ENCODE assay signal across 16 cellular contexts in the genomic region with DNA sequence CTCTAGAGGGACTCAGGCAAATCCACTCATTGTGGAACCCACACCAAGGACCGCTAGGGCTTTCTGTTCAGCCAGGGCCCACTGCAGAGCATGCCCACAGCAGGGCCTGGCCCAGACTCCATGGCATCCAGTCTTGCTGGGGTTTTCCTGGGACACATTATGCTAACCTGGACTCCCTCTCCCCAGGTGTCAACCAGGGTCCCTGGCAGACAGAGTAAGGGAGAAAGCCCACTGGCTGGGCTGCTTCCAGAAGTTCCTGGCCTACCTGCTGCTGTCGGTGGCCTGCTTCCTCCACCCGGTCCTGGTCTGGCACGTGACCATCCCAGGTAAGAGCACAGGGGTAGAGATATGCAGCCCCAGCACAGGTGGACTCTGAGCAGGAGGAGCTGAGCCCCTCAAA. TPM values are rescaled to one million over a fixed set of nuclear protein-coding genes. Genes with fewer than 3 reads are reported as not detected.
"Had no signal": no experiment of that assay in that cellular context is flagged by ENCODE, and none has a peak within 500 bp of the region (broad histone marks: within the 10 kb centered on the region; RNA-seq: fewer than 3 reads in every experiment).

No MANE protein-coding gene starts in this region.

- H3K9me3 Mint-ChIP-seq: activated CD4-positive, alpha-beta memory T cell treated with anti-CD3 and anti-CD28 coated beads, Interleukin-2, amount 10 ng/mL, durations not matched to agents 7 days and 5 days; endodermal cell; stimulated activated naive CD8-positive, alpha-beta T cell treated with anti-CD3 and anti-CD28 coated beads, Interleukin-15, Interleukin-2, amounts not matched to agents 100 ng/mL and 50 ng/mL, for 24 hours had no signal

- H3K4me1 ChIP-seq: prostate gland had no signal

- H3K27ac ChIP-seq: breast epithelium, gastrocnemius medialis, prostate gland, SJCRH30 had no signal

- H3K4me3 Mint-ChIP-seq: activated CD4-positive, alpha-beta memory T cell treated with anti-CD3 and anti-CD28 coated beads, Interleukin-2, amount 10 ng/mL, durations not matched to agents 7 days and 5 days; activated CD4-positive, alpha-beta T cell treated with anti-CD3 and anti-CD28 coated beads for 36 hours; endodermal cell; stimulated activated naive CD8-positive, alpha-beta T cell treated with anti-CD3 and anti-CD28 coated beads, Interleukin-15, Interleukin-2, amounts not matched to agents 100 ng/mL and 50 ng/mL, for 24 hours had no signal

- H3K9me3 ChIP-seq: breast epithelium, gastrocnemius medialis, heart left ventricle, prostate gland, SJCRH30 had no signal

- H3K27ac Mint-ChIP-seq: activated CD4-positive, alpha-beta memory T cell treated with anti-CD3 and anti-CD28 coated beads, Interleukin-2, amount 10 ng/mL, durations not matched to agents 7 days and 5 days; activated CD4-positive, alpha-beta T cell treated with anti-CD3 and anti-CD28 coated beads for 36 hours; endodermal cell; stimulated activated naive CD8-positive, alpha-beta T cell treated with anti-CD3 and anti-CD28 coated beads, Interleukin-15, Interleukin-2, amounts not matched to agents 100 ng/mL and 50 ng/mL, for 24 hours had no signal

- H3K27me3 Mint-ChIP-seq: activated CD4-positive, alpha-beta memory T cell treated with anti-CD3 and anti-CD28 coated beads, Interleukin-2, amount 10 ng/mL, durations not matched to agents 7 days and 5 days; activated CD4-positive, alpha-beta T cell treated with anti-CD3 and anti-CD28 coated beads for 36 hours had no signal

- H3K36me3 ChIP-seq: breast epithelium, gastrocnemius medialis, heart left ventricle, prostate gland, SJCRH30 had no signal

- H3K4me3 ChIP-seq: breast epithelium, gastrocnemius medialis, heart left ventricle, prostate gland, SJCRH30, smooth muscle cell had no signal

- H3K27me3 ChIP-seq: breast epithelium, gastrocnemius medialis, heart left ventricle, SJCRH30 had no signal

RNA-seq across cellular contexts. Expression of gene TMEM72, which starts 22.3 kb away (rescaled TPM):
- total RNA-seq: activated CD4-positive, alpha-beta memory T cell treated with anti-CD3 and anti-CD28 coated beads, Interleukin-2, amount 10 ng/mL, durations not matched to agents 7 days and 5 days; activated CD4-positive, alpha-beta T cell treated with anti-CD3 and anti-CD28 coated beads for 36 hours; aorta; breast epithelium; dermis blood vessel endothelial cell; endodermal cell; epithelial cell of proximal tubule; gastrocnemius medialis; left ventricle myocardium superior; mesenteric fat pad; osteoblast; smooth muscle cell had no signal
